ENCODE assay signal across 8 cellular contexts in genomic region chr1:204777591-204777990, GRCh38.
"Had no signal": no experiment of that assay in that cellular context is flagged by ENCODE, and none has a peak within 500 bp of the region (broad histone marks: within the 10 kb centered on the region; RNA-seq: fewer than 3 reads in every experiment).

No MANE protein-coding gene starts in this region.

- H3K36me3 Mint-ChIP-seq: IgD-negative memory B cell had no signal

- H3K9me3 Mint-ChIP-seq: GM23338, H9, IgD-negative memory B cell had no signal

- H3K27ac ChIP-seq: HL-60, KMS-11 had no signal

- H3K4me1 Mint-ChIP-seq: GM23338, IgD-negative memory B cell had no signal

- DNase-seq: H9, HCEC 1CT, KBM-7 had no signal

- H3K4me3 Mint-ChIP-seq: GM23338, H9, IgD-negative memory B cell had no signal

- H3K4me3 ChIP-seq: GM23338 had no signal

- ATAC-seq: GM23338, HepG2 had no signal

- H2AFZ ChIP-seq: GM23338 had no signal

- H3K9ac ChIP-seq: KMS-11 had no signal

- H3K4me2 ChIP-seq: GM23338, KMS-11 had no signal

- H3K27ac Mint-ChIP-seq: GM23338, H9, IgD-negative memory B cell had no signal
